ENCODE assay signal across 1 cellular context in the genomic region with DNA sequence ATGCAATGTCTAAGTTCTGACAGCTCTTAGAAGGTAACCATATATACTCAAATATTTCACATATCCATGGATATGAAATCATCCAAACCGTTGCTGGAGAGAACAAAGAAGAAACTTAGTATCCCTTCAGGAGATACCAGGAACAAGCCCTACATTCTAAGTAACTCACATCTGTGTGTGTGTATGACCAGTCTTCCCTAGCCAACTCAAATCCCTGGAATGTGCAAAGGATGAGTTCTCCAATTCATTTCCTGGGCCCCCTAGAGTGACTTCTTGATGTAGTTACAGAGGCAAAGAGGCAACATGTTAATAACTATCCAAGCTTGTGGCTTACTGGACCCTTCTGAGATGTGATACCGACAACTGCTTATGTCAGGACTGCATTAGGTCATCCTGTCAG.
TF ChIP-seq lines count a peak whose summit lies in the region.

No MANE protein-coding gene starts in this region.

TF ChIP-seq in IMR-90, 13 proteins besides CTCF, POLR2A, EP300 and RAD21:
- TF ChIP-seq, protein P1, sequence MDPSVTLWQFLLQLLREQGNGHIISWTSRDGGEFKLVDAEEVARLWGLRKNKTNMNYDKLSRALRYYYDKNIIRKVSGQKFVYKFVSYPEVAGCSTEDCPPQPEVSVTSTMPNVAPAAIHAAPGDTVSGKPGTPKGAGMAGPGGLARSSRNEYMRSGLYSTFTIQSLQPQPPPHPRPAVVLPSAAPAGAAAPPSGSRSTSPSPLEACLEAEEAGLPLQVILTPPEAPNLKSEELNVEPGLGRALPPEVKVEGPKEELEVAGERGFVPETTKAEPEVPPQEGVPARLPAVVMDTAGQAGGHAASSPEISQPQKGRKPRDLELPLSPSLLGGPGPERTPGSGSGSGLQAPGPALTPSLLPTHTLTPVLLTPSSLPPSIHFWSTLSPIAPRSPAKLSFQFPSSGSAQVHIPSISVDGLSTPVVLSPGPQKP (IDR thresholded peaks at IDR 0.05; ENCODE audit: borderline replicate concordance, low read depth, low read length): no peak
- no peak for TF ChIP-seq BHLHE40 (IDR thresholded peaks at IDR 0.05; ENCODE audit: low read depth, low read length)
- TF ChIP-seq MAZ (IDR thresholded peaks at IDR 0.05; ENCODE audit: borderline replicate concordance, low read depth, low read length): no peak
- TF ChIP-seq RFX5 (IDR thresholded peaks at IDR 0.05; ENCODE audit: low read depth, low read length): no peak
- TF ChIP-seq CEBPB (IDR thresholded peaks at IDR 0.05; ENCODE audit: low read depth, low read length): 0 out of 2 replicates have a peak, but pooled peaks have one; percentile 20
- no peak for TF ChIP-seq NFE2L2 (IDR thresholded peaks at IDR 0.05; ENCODE audit: low read depth, low read length)
TF ChIP-seq in IMR-90: peak in this region for 1.
